ENCODE assay signal across 28 cellular contexts in the genomic region with DNA sequence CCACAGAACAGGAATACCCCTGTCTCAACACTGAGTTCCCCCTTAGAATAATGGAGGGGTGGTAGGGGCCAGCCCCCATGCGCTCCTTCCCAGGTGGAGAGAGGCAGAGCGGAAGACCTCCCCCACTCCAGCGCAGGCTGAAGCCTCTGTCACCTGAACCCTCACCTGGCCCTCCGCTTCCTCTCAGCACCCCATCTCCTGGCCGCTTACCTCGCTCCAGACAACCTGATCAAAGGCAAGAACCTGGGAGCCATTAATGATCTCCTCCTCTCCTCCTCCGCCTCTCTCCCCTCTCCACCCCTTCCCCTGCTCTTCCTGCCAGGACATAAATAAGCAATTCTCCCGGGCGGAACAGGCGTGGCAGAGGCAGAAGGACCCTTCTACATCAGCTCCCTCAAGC.
"Had no signal": no experiment of that assay in that cellular context is flagged by ENCODE, and none has a peak within 500 bp of the region (broad histone marks: within the 10 kb centered on the region; RNA-seq: fewer than 3 reads in every experiment).

No MANE protein-coding gene starts in this region.

- H3K4me1 Mint-ChIP-seq: activated B cell treated with CpG ODN at 0.5 μM for 24 hours; activated CD4-positive, alpha-beta T cell treated with anti-CD3 and anti-CD28 coated beads, Interleukin-2, amount 10 ng/mL, durations not matched to agents 24 days and 14 days; activated CD8-positive, alpha-beta memory T cell treated with anti-CD3 and anti-CD28 coated beads, Interleukin-2, amount 10 ng/mL, durations not matched to agents 7 days and 5 days; activated naive CD4-positive, alpha-beta T cell treated with anti-CD3 and anti-CD28 coated beads, Interleukin-2, amount 50 U/mL, for 24 hours had no signal

- H3K27me3 ChIP-seq: Peyer's patch had no signal

- H3K9ac ChIP-seq: SK-N-SH had no signal

- H3K9me3 ChIP-seq: breast epithelium, Peyer's patch, SJCRH30, SK-N-SH had no signal

- DNase-seq: activated B cell treated with CpG ODN at 0.5 μM for 24 hours; activated CD4-positive, alpha-beta T cell treated with anti-CD3 and anti-CD28 coated beads for 1 hour; activated CD4-positive, alpha-beta T cell treated with anti-CD3 and anti-CD28 coated beads, Interleukin-2, amount 10 ng/mL, durations not matched to agents 24 days and 14 days; activated CD4-positive, alpha-beta T cell treated with anti-CD3 and anti-CD28 coated beads, Interleukin-2, amount 50 U/mL, for 48 hours; activated CD8-positive, alpha-beta memory T cell treated with anti-CD3 and anti-CD28 coated beads, Interleukin-2, amount 10 ng/mL, durations not matched to agents 7 days and 5 days; activated effector memory CD4-positive, alpha-beta T cell treated with Interleukin-2 at 50 U/mL for 16 hours; activated naive CD4-positive, alpha-beta T cell; activated T-cell treated with anti-CD3 and anti-CD28 coated beads, Interleukin-2, amount 50 U/mL, for 24 hours; caudate nucleus; Karpas-422; NCI-H1105 treated with DMSO at 0.1 percent for 48 hours; NCI-H1436 treated with DMSO at 0.1 percent for 48 hours; NCI-H187 treated with DMSO at 0.1 percent for 48 hours; NCI-H2081 treated with DMSO at 0.1 percent for 48 hours; NCI-H2171 treated with DMSO at 0.1 percent for 48 hours; NCI-H226; NCI-H526; Peyer's patch; Right ventricle myocardium superior; SJCRH30; SK-N-SH; T-helper 17 cell; T-helper 9 cell had no signal

- H3K9me3 Mint-ChIP-seq: activated B cell treated with CpG ODN at 0.5 μM for 24 hours; activated CD4-positive, alpha-beta T cell treated with anti-CD3 and anti-CD28 coated beads, Interleukin-2, amount 10 ng/mL, durations not matched to agents 24 days and 14 days; activated naive CD4-positive, alpha-beta T cell treated with anti-CD3 and anti-CD28 coated beads, Interleukin-2, amount 50 U/mL, for 24 hours; activated T-cell treated with anti-CD3 and anti-CD28 coated beads, Interleukin-2, amount 50 U/mL, for 24 hours; activated T-helper 1 cell treated with anti-CD3 and anti-CD28 coated beads, Interleukin-12 subunit alpha, Interleukin-12 subunit beta, Interleukin-2, Interleukin-4 antibody, amounts not matched to agents 30 ng/mL and 10 ng/mL and 1 ng/mL, durations not matched to agents 14 hours and 24 hours and 36 hours had no signal

- H3K4me1 ChIP-seq: breast epithelium, Peyer's patch, SJCRH30 had no signal

- H3K4me3 ChIP-seq: breast epithelium, K562, Peyer's patch, SJCRH30 had no signal

- H3K36me3 ChIP-seq: breast epithelium, Peyer's patch, SJCRH30 had no signal

- H3K36me3 Mint-ChIP-seq: activated CD8-positive, alpha-beta memory T cell treated with anti-CD3 and anti-CD28 coated beads, Interleukin-2, amount 10 ng/mL, durations not matched to agents 7 days and 5 days; activated naive CD4-positive, alpha-beta T cell treated with anti-CD3 and anti-CD28 coated beads, Interleukin-2, amount 50 U/mL, for 24 hours had no signal

- H3K27ac Mint-ChIP-seq: activated B cell treated with CpG ODN at 0.5 μM for 24 hours; activated CD4-positive, alpha-beta T cell treated with anti-CD3 and anti-CD28 coated beads, Interleukin-2, amount 10 ng/mL, durations not matched to agents 24 days and 14 days; activated CD8-positive, alpha-beta memory T cell treated with anti-CD3 and anti-CD28 coated beads, Interleukin-2, amount 10 ng/mL, durations not matched to agents 7 days and 5 days; activated T-cell treated with anti-CD3 and anti-CD28 coated beads, Interleukin-2, amount 50 U/mL, for 24 hours; activated T-helper 1 cell treated with anti-CD3 and anti-CD28 coated beads, Interleukin-12 subunit alpha, Interleukin-12 subunit beta, Interleukin-2, Interleukin-4 antibody, amounts not matched to agents 30 ng/mL and 10 ng/mL and 1 ng/mL, durations not matched to agents 14 hours and 24 hours and 36 hours; T-helper 17 cell had no signal

- ATAC-seq: activated CD8-positive, alpha-beta memory T cell treated with anti-CD3 and anti-CD28 coated beads, Interleukin-2, amount 10 ng/mL, durations not matched to agents 7 days and 5 days; K562; T-helper 17 cell had no signal

- H3K27ac ChIP-seq: breast epithelium, Peyer's patch, RWPE1, SJCRH30 had no signal

- H3K4me3 Mint-ChIP-seq: activated B cell treated with CpG ODN at 0.5 μM for 24 hours; activated CD4-positive, alpha-beta T cell treated with anti-CD3 and anti-CD28 coated beads, Interleukin-2, amount 10 ng/mL, durations not matched to agents 24 days and 14 days; activated CD8-positive, alpha-beta memory T cell treated with anti-CD3 and anti-CD28 coated beads, Interleukin-2, amount 10 ng/mL, durations not matched to agents 7 days and 5 days; activated naive CD4-positive, alpha-beta T cell treated with anti-CD3 and anti-CD28 coated beads, Interleukin-2, amount 50 U/mL, for 24 hours; activated T-cell treated with anti-CD3 and anti-CD28 coated beads, Interleukin-2, amount 50 U/mL, for 24 hours; activated T-helper 1 cell treated with anti-CD3 and anti-CD28 coated beads, Interleukin-12 subunit alpha, Interleukin-12 subunit beta, Interleukin-2, Interleukin-4 antibody, amounts not matched to agents 30 ng/mL and 10 ng/mL and 1 ng/mL, durations not matched to agents 14 hours and 24 hours and 36 hours; T-helper 17 cell had no signal
